20 cellular contexts compared by ENCODE assay signal in genomic region chr12:11508699-11509098, GRCh38.
DNase-seq lines count a peak whose midpoint lies in the region; ATAC-seq and TF ChIP-seq lines count a peak whose summit lies in the region.
"Had no signal": no experiment of that assay in that cellular context is flagged by ENCODE, and none has a peak within 500 bp of the region (broad histone marks: within the 10 kb centered on the region; RNA-seq: fewer than 3 reads in every experiment).

No MANE protein-coding gene starts in this region.

- no peak overlapping the region for H3K4me2 ChIP-seq in mesendoderm (ENCODE audit: low read length)
- H3K4me2 ChIP-seq: hepatocyte, SK-N-SH had no signal

- no peaks in the 10 kb centered on the region for H3K36me3 ChIP-seq in NT2/D1 (ENCODE audit: insufficient read depth, insufficient read length, low read length)
- no peaks in the 10 kb centered on the region for H3K36me3 ChIP-seq in mesendoderm (ENCODE audit: control insufficient read depth, insufficient read depth, low read length)
- no peaks in the 10 kb centered on the region for H3K36me3 ChIP-seq in esophagus muscularis mucosa
- no peaks in the 10 kb centered on the region for H3K36me3 ChIP-seq in lower lobe of right lung
- H3K36me3 ChIP-seq: sigmoid colon had no signal

- ATAC-seq in lower lobe of right lung, result no peak
- ATAC-seq: esophagus mucosa, K562, left lobe of liver had no signal

- H3K9me3 ChIP-seq in NT2/D1 (ENCODE audit: insufficient read depth, low read length) (no peaks in the 10 kb centered on the region), esophagus muscularis mucosa (no peaks in the 10 kb centered on the region), lower lobe of right lung (no peaks in the 10 kb centered on the region)
- H3K9me3 ChIP-seq: sigmoid colon, SK-N-SH had no signal

- DNase-seq in Daoy (ENCODE audit: low read depth) (peak; percentile 35), NT2/D1 (ENCODE audit: low read depth, low spot score) (peak; percentile 52), epithelial cell of esophagus (ENCODE audit: low read depth) (peak; percentile 42), mesendoderm (peak; percentile 67), esophagus muscularis mucosa (ENCODE audit: extremely low spot score) (no peak), SKM-1 (lab: John Stamatoyannopoulos, UW; ENCODE audit: unreplicated experiment) (no peak), lower lobe of right lung (no peak), globus pallidus (ENCODE audit: low spot score) (no peak)
- DNase-seq: activated CD4-positive, alpha-beta T cell treated with anti-CD3 and anti-CD28 coated beads, Interleukin-2, amount 10 ng/mL, durations not matched to agents 24 days and 14 days; activated CD8-positive, alpha-beta memory T cell treated with anti-CD3 and anti-CD28 coated beads, Interleukin-2, amount 50 U/mL, for 4 hours; activated naive CD4-positive, alpha-beta T cell; NCI-H2081; NCI-H526; sigmoid colon; SK-N-SH; T1000 had no signal

- no peak overlapping the region for H3K23ac ChIP-seq in mesendoderm (ENCODE audit: low read length)

- no peak overlapping the region for H4K8ac ChIP-seq in mesendoderm (ENCODE audit: low read depth, low read length)

- no peak for TF ChIP-seq EP300 in esophagus muscularis mucosa (IDR thresholded peaks at IDR 0.05)

- no CpG with 5 or more reads among the region's 4 CpGs for WGBS in mesendoderm (ENCODE audit: extremely low coverage, insufficient coverage, low lambda C conversion rate)
- WGBS in esophagus muscularis mucosa, result 37% methylated on average over 4 of the region's 4 CpGs

- no peak overlapping the region for H3K18ac ChIP-seq in mesendoderm (ENCODE audit: low read length)

- no peak for TF ChIP-seq CTCF in epithelial cell of esophagus (IDR thresholded peaks at IDR 0.05; ENCODE audit: insufficient read depth, low read depth, low read length, missing control alignments)
- TF ChIP-seq CTCF in esophagus muscularis mucosa (IDR thresholded peaks at IDR 0.05), result no peak
- TF ChIP-seq CTCF in lower lobe of right lung (IDR thresholded peaks at IDR 0.05), result no peak

- no peak overlapping the region for H3K4ac ChIP-seq in mesendoderm (ENCODE audit: low read depth, low read length)

- H4K5ac ChIP-seq in mesendoderm (ENCODE audit: low read length), result no peak overlapping the region

- peaks cover 17% of the 10 kb centered on the region for H3K27me3 ChIP-seq in NT2/D1 (ENCODE audit: insufficient read depth, insufficient read length)
- H3K27me3 ChIP-seq in mesendoderm (ENCODE audit: insufficient read depth, low read length, poor library complexity), result no peaks in the 10 kb centered on the region
- H3K27me3 ChIP-seq in esophagus muscularis mucosa, result peaks cover 0 to 4% (median 0%) of the 10 kb centered on the region in 4 donors
- no peaks in the 10 kb centered on the region for H3K27me3 ChIP-seq in lower lobe of right lung (ENCODE audit: low read depth)
- H3K27me3 ChIP-seq: hepatocyte had no signal

- no peak overlapping the region for H3K27ac ChIP-seq in mesendoderm (ENCODE audit: low read depth, low read length)
- H3K27ac ChIP-seq in esophagus muscularis mucosa (replicated peaks in 1 of 4), result no peak overlapping the region
- H3K27ac ChIP-seq in lower lobe of right lung, result no peak overlapping the region
- H3K27ac ChIP-seq: hepatocyte, sigmoid colon had no signal

- H3K56ac ChIP-seq in mesendoderm (ENCODE audit: low read length), result no peak overlapping the region

- TF ChIP-seq POLR2A in esophagus muscularis mucosa (IDR thresholded peaks at IDR 0.05; ENCODE audit: low read depth), result no peak

- intact Hi-C loops in esophagus muscularis mucosa (cut with DNase I) (no loop called here), lower lobe of right lung (cut with DNase I) (no loop called here)

- no peaks in the 10 kb centered on the region for H3K79me2 ChIP-seq in mesendoderm (ENCODE audit: control insufficient read depth, insufficient read depth, low read length)
- H3K79me2 ChIP-seq: hepatocyte had no signal

- H2BK5ac ChIP-seq in mesendoderm (ENCODE audit: low read length), result no peak overlapping the region

- H3K4me3 ChIP-seq in NT2/D1 (ENCODE audit: insufficient read length, low read depth) (no peak overlapping the region), epithelial cell of esophagus (ENCODE audit: low read length) (no peak overlapping the region), mesendoderm (ENCODE audit: low read length) (no peak overlapping the region), esophagus muscularis mucosa (no peak overlapping the region), lower lobe of right lung (no peak overlapping the region)
- H3K4me3 ChIP-seq: hepatocyte, K562, sigmoid colon had no signal

- no peaks in the 10 kb centered on the region for H3K79me1 ChIP-seq in mesendoderm (ENCODE audit: low read length)

- no peak overlapping the region for H2AK5ac ChIP-seq in mesendoderm (ENCODE audit: low read length)

- no peak overlapping the region for H2BK120ac ChIP-seq in mesendoderm (ENCODE audit: low read depth, low read length)

- H3K9ac ChIP-seq in NT2/D1 (ENCODE audit: insufficient read length, low read depth) (no peak overlapping the region), mesendoderm (ENCODE audit: low read length) (no peak overlapping the region)
- H3K9ac ChIP-seq: SK-N-SH had no signal

- peaks cover 3% of the 10 kb centered on the region for H3K4me1 ChIP-seq in NT2/D1 (ENCODE audit: insufficient read depth, insufficient read length)
- peaks cover 2% of the 10 kb centered on the region for H3K4me1 ChIP-seq in mesendoderm (ENCODE audit: control insufficient read depth, low read depth, low read length)
- H3K4me1 ChIP-seq in esophagus muscularis mucosa, result no peaks in the 10 kb centered on the region
- no peaks in the 10 kb centered on the region for H3K4me1 ChIP-seq in lower lobe of right lung
- H3K4me1 ChIP-seq: sigmoid colon had no signal

- H2BK15ac ChIP-seq in mesendoderm (replicated peaks; ENCODE audit: low read depth), result no peak overlapping the region

Comparison
In these comparisons a context has a peak if more than half of its experiments do, and no peak if none do; other contexts are left out.
1. DNase-seq: peak in Daoy (single experiment), NT2/D1 (single experiment), epithelial cell of esophagus (single experiment) and mesendoderm (single experiment); none in esophagus muscularis mucosa (single experiment), SKM-1 (single experiment), lower lobe of right lung (single experiment) and globus pallidus (single experiment).